12 cellular contexts compared by ENCODE assay signal in genomic region chr4:151658959-151659593, GRCh38.
DNase-seq lines count a peak whose midpoint lies in the region; ATAC-seq and TF ChIP-seq lines count a peak whose summit lies in the region.
"Had no signal": no experiment of that assay in that cellular context is flagged by ENCODE, and none has a peak within 500 bp of the region (broad histone marks: within the 10 kb centered on the region; RNA-seq: fewer than 3 reads in every experiment).

No MANE protein-coding gene starts in this region.

- POLR2A ChIA-PET in T-cell (lab: Charles Lee): no interaction called here

- H3K36me3 ChIP-seq in hepatocyte (replicated peaks; ENCODE audit: insufficient read depth, low read depth) (no peaks in the 10 kb centered on the region), subcutaneous abdominal adipose tissue (ENCODE audit: control insufficient read depth in 5 of 5, insufficient read depth in 5 of 5, low read length in 5 of 5) (no peaks in the 10 kb centered on the region)
- H3K36me3 ChIP-seq: uterus had no signal

- H3K4me1 ChIP-seq in hepatocyte (ENCODE audit: insufficient read depth): peaks cover 18% of the 10 kb centered on the region
- peaks cover 4 to 19% (median 16%) of the 10 kb centered on the region in 5 donors for H3K4me1 ChIP-seq in subcutaneous abdominal adipose tissue (ENCODE audit: control insufficient read depth in 5 of 5, insufficient read depth in 5 of 5, low read length in 5 of 5)

- H3K4me3 ChIP-seq in hepatocyte (no peak overlapping the region), subcutaneous abdominal adipose tissue (ENCODE audit: low read depth in 1 of 5, low read length in 5 of 5) (no peak overlapping the region)
- H3K4me3 ChIP-seq: uterus had no signal

- H3K4me3 Mint-ChIP-seq in activated CD8-positive, alpha-beta memory T cell treated with anti-CD3 and anti-CD28 coated beads, Interleukin-2, amount 10 ng/mL, durations not matched to agents 7 days and 5 days: no peak overlapping the region
- H3K4me3 Mint-ChIP-seq in T-cell: peak overlapping the region in 1 of 3 donors; percentile 7
- H3K4me3 Mint-ChIP-seq: activated T-cell treated with anti-CD3 and anti-CD28 coated beads, Interleukin-2, amount 50 U/mL, for 4 hours had no signal

- no peaks in the 10 kb centered on the region for H3K9me3 Mint-ChIP-seq in activated CD8-positive, alpha-beta memory T cell treated with anti-CD3 and anti-CD28 coated beads, Interleukin-2, amount 10 ng/mL, durations not matched to agents 7 days and 5 days (ENCODE audit: low read depth)
- H3K9me3 Mint-ChIP-seq in T-cell: no peaks in the 10 kb centered on the region
- H3K9me3 Mint-ChIP-seq: activated T-cell treated with anti-CD3 and anti-CD28 coated beads, Interleukin-2, amount 50 U/mL, for 4 hours had no signal

- CTCF ChIA-PET in activated CD8-positive, alpha-beta memory T cell treated with anti-CD3 and anti-CD28 coated beads, Interleukin-2, amount 10 ng/mL, durations not matched to agents 7 days and 5 days (lab: Charles Lee): no interaction called here
- CTCF ChIA-PET in T-cell (lab: Charles Lee): no interaction called here

- peaks cover 11% of the 10 kb centered on the region for H3K4me1 Mint-ChIP-seq in activated CD8-positive, alpha-beta memory T cell treated with anti-CD3 and anti-CD28 coated beads, Interleukin-2, amount 10 ng/mL, durations not matched to agents 7 days and 5 days
- H3K4me1 Mint-ChIP-seq in T-cell: peaks cover 15 to 29% (median 19%) of the 10 kb centered on the region in 3 donors

- ATAC-seq in activated CD8-positive, alpha-beta memory T cell treated with anti-CD3 and anti-CD28 coated beads, Interleukin-2, amount 10 ng/mL, durations not matched to agents 7 days and 5 days: peak; percentile 76
- ATAC-seq in T-cell (replicated peaks in 1 of 4) (peak; percentile 48 to 78 (median 67)), left colon (no peak), GM18511 (IDR thresholded peaks at IDR 0.05; ENCODE audit: unreplicated experiment) (no peak)

- DNase-seq in activated CD8-positive, alpha-beta memory T cell treated with anti-CD3 and anti-CD28 coated beads, Interleukin-2, amount 10 ng/mL, durations not matched to agents 7 days and 5 days: no peak
- DNase-seq in activated CD8-positive, alpha-beta memory T cell treated with anti-CD3 and anti-CD28 coated beads for 24 hours: no peak
- DNase-seq in T-cell: no peak
- no peak for DNase-seq in hepatocyte (ENCODE audit: low spot score)
- no peak for DNase-seq in ecto neural progenitor cell (ENCODE audit: low spot score)
- DNase-seq in left colon: no peak
- DNase-seq: activated T-cell treated with anti-CD3 and anti-CD28 coated beads, Interleukin-2, amount 50 U/mL, for 4 hours; SHP77 treated with DMSO at 0.1 percent for 48 hours; stimulated activated CD4-positive, alpha-beta T cell treated with anti-CD3 and anti-CD28 coated beads, Interleukin-4, amount 100 ng/mL, for 1 hour had no signal

- TF ChIP-seq CTCF in hepatocyte (IDR thresholded peaks at IDR 0.05; ENCODE audit: poor library complexity): no peak

- no peaks in the 10 kb centered on the region for H3K9me2 ChIP-seq in hepatocyte (replicated peaks; ENCODE audit: insufficient read depth)

- no peaks in the 10 kb centered on the region for H4K20me1 ChIP-seq in hepatocyte (ENCODE audit: insufficient read depth, poor library complexity, severe bottlenecking)

- H2AFZ ChIP-seq in hepatocyte: no peak overlapping the region

- no peak overlapping the region for H3K4me2 ChIP-seq in hepatocyte

- no peaks in the 10 kb centered on the region for H3K36me3 Mint-ChIP-seq in activated CD8-positive, alpha-beta memory T cell treated with anti-CD3 and anti-CD28 coated beads, Interleukin-2, amount 10 ng/mL, durations not matched to agents 7 days and 5 days
- no peaks in the 10 kb centered on the region for H3K36me3 Mint-ChIP-seq in T-cell

- no peaks in the 10 kb centered on the region for H3K27me3 Mint-ChIP-seq in activated CD8-positive, alpha-beta memory T cell treated with anti-CD3 and anti-CD28 coated beads, Interleukin-2, amount 10 ng/mL, durations not matched to agents 7 days and 5 days
- no peaks in the 10 kb centered on the region for H3K27me3 Mint-ChIP-seq in T-cell

- no peaks in the 10 kb centered on the region for H3K79me2 ChIP-seq in hepatocyte

- peak overlapping the region in 1 of 5 donors; percentile 29 for H3K9ac ChIP-seq in subcutaneous abdominal adipose tissue (ENCODE audit: low read length in 5 of 5)

- peak overlapping the region; percentile 73 for H3K27ac Mint-ChIP-seq in activated CD8-positive, alpha-beta memory T cell treated with anti-CD3 and anti-CD28 coated beads, Interleukin-2, amount 10 ng/mL, durations not matched to agents 7 days and 5 days
- peak overlapping the region in 1 of 2 donors; percentile 65 for H3K27ac Mint-ChIP-seq in T-cell

- intact Hi-C loops in left colon (cut with DNase I, micrococcal nuclease): no loop called here

- H3K27ac ChIP-seq in hepatocyte (peak overlapping the region; percentile 68), subcutaneous abdominal adipose tissue (ENCODE audit: low read depth, low read length) (peak overlapping the region; percentile 55)

- H3K27me3 ChIP-seq in hepatocyte (no peaks in the 10 kb centered on the region), subcutaneous abdominal adipose tissue (ENCODE audit: control insufficient read depth in 5 of 5, insufficient read depth in 4 of 5, low read length in 5 of 5) (no peaks in the 10 kb centered on the region)
- H3K27me3 ChIP-seq: uterus had no signal

- H3K9me3 ChIP-seq in hepatocyte (ENCODE audit: low read depth) (no peaks in the 10 kb centered on the region), subcutaneous abdominal adipose tissue (ENCODE audit: control insufficient read depth in 5 of 5, low read length in 5 of 5) (no peaks in the 10 kb centered on the region)
- H3K9me3 ChIP-seq: uterus had no signal

Comparison
In these comparisons a context has a peak if more than half of its experiments do, and no peak if none do; other contexts are left out.
1. ATAC-seq: peak in activated CD8-positive, alpha-beta memory T cell treated with anti-CD3 and anti-CD28 coated beads, Interleukin-2, amount 10 ng/mL, durations not matched to agents 7 days and 5 days (single experiment) and T-cell (4 of 4); none in left colon (single experiment) and GM18511 (single experiment).